In the genomic region with DNA sequence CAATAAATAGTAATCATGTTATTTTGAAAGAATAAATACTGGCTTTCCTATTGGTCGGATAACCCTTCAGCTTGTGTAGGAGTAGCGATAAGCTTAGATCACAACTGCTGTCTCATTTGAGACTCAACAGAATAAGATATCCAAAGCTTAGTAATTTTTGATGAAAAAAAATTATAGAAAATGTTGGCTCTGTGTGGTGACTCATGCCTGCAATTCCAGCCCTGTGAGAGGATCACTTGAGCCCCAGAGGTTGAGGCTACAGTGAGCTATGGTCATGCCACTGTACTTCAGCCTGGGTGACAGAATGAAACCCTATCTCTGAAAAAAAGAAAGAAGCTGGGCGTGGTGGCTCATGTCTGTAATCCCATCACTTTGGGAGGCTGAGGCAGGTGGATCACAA, we compare ENCODE assay signal across 26 cellular contexts. TPM values are rescaled to one million over a fixed set of nuclear protein-coding genes. Genes with fewer than 3 reads are reported as not detected.
DNase-seq lines count a peak whose midpoint lies in the region; ATAC-seq lines count a peak whose summit lies in the region.
"Had no signal": no experiment of that assay in that cellular context is flagged by ENCODE, and none has a peak within 500 bp of the region (broad histone marks: within the 10 kb centered on the region; RNA-seq: fewer than 3 reads in every experiment).

No MANE protein-coding gene starts in this region.

- H2BK5ac ChIP-seq in mesenchymal stem cell (ENCODE audit: low read depth, low read length, poor library complexity, severe bottlenecking): no peak overlapping the region

- H3K36me3 ChIP-seq in mesenchymal stem cell (ENCODE audit: control insufficient read depth in 1 of 2, insufficient read depth in 2 of 2, low read depth in 1 of 2, low read length in 2 of 2): no peaks in the 10 kb centered on the region
- H3K36me3 ChIP-seq: gastroesophageal sphincter, sigmoid colon, stomach, tibial nerve had no signal

- H2AK5ac ChIP-seq in mesenchymal stem cell (ENCODE audit: low read length, severe bottlenecking): no peak overlapping the region

- no peak overlapping the region for H4K8ac ChIP-seq in mesenchymal stem cell (ENCODE audit: low read length)

- H3K4ac ChIP-seq in mesenchymal stem cell (ENCODE audit: low read depth in 1 of 2, low read length in 2 of 2): no peak overlapping the region

- no peak overlapping the region for H3K9ac ChIP-seq in mesenchymal stem cell (ENCODE audit: low read length)

- WGBS in mesenchymal stem cell: 73% methylated on average over 1 of the region's 3 CpGs

- H3K4me2 ChIP-seq in mesenchymal stem cell (ENCODE audit: low read length, poor library complexity, severe bottlenecking): no peak overlapping the region

- peaks cover 22% of the 10 kb centered on the region for H3K79me1 ChIP-seq in mesenchymal stem cell (replicated peaks; ENCODE audit: low read length, poor library complexity, severe bottlenecking)

- no peak overlapping the region for H2AFZ ChIP-seq in mesenchymal stem cell (ENCODE audit: low read depth, low read length)

- no peaks in the 10 kb centered on the region for H3K9me3 ChIP-seq in mesenchymal stem cell (ENCODE audit: control insufficient read depth, low read length)
- H3K9me3 ChIP-seq: gastroesophageal sphincter, sigmoid colon, stomach had no signal

- no peak overlapping the region for H2BK15ac ChIP-seq in mesenchymal stem cell (ENCODE audit: low read depth, poor library complexity, severe bottlenecking)

- DNase-seq in HCEC 1CT: peak; percentile 55
- peak; percentile 15 for DNase-seq in RPMI7951 (ENCODE audit: low read depth)
- peak; percentile 59 for DNase-seq in dedifferentiated amniotic fluid mesenchymal stem cell (ENCODE audit: extremely low spot score)
- DNase-seq in mesenchymal stem cell: peak; percentile 46
- DNase-seq in iPS-NIHi7 (ENCODE audit: extremely low spot score): no peak
- DNase-seq: activated CD4-positive, alpha-beta T cell treated with anti-CD3 and anti-CD28 coated beads, Interleukin-2, amount 50 U/mL, for 1 hour; activated CD8-positive, alpha-beta memory T cell treated with anti-CD3 and anti-CD28 coated beads, Interleukin-2, amount 10 ng/mL, durations not matched to agents 7 days and 5 days; activated naive CD4-positive, alpha-beta T cell treated with anti-CD3 and anti-CD28 coated beads, Interleukin-2, amount 10 ng/mL, durations not matched to agents 7 days and 5 days; anterior cingulate cortex; Calu3; central memory CD4-positive, alpha-beta T cell; KBM-7; NCI-H187; NCI-H526 treated with DMSO at 0.1 percent for 48 hours; sigmoid colon; stomach had no signal

- no peak overlapping the region for H3K18ac ChIP-seq in mesenchymal stem cell (ENCODE audit: low read depth in 1 of 2, low read length in 2 of 2)

- no peak overlapping the region for H3K23ac ChIP-seq in mesenchymal stem cell (ENCODE audit: low read length in 2 of 2)

- H3K27ac ChIP-seq in mesenchymal stem cell (ENCODE audit: low read length, poor library complexity, severe bottlenecking): no peak overlapping the region
- H3K27ac ChIP-seq: C4-2B, gastroesophageal sphincter, RWPE1, sigmoid colon, SK-N-MC, stomach had no signal

- no peak overlapping the region for H4K91ac ChIP-seq in mesenchymal stem cell (ENCODE audit: low read length)

- ATAC-seq in HG03565 (IDR thresholded peaks at IDR 0.05; ENCODE audit: unreplicated experiment): no peak
- ATAC-seq in HG02571 (IDR thresholded peaks at IDR 0.05; ENCODE audit: unreplicated experiment): no peak
- ATAC-seq in GM18520 (IDR thresholded peaks at IDR 0.05; ENCODE audit: unreplicated experiment): no peak
- ATAC-seq: activated CD8-positive, alpha-beta memory T cell treated with anti-CD3 and anti-CD28 coated beads, Interleukin-2, amount 10 ng/mL, durations not matched to agents 7 days and 5 days; gastroesophageal sphincter; WTC11 had no signal

- no peak overlapping the region for H3K14ac ChIP-seq in mesenchymal stem cell (ENCODE audit: low read length in 2 of 2)

- H3K27me3 ChIP-seq in mesenchymal stem cell (ENCODE audit: control insufficient read depth in 1 of 2, insufficient read depth in 1 of 2, low read length in 2 of 2): no peaks in the 10 kb centered on the region
- H3K27me3 ChIP-seq: gastroesophageal sphincter, sigmoid colon, stomach, tibial nerve had no signal

- H2BK120ac ChIP-seq in mesenchymal stem cell (ENCODE audit: low read depth, low read length): no peak overlapping the region

- no peaks in the 10 kb centered on the region for H3K4me1 ChIP-seq in mesenchymal stem cell (ENCODE audit: control insufficient read depth, insufficient read depth, low read depth, low read length)

- H3K4me3 ChIP-seq in mesenchymal stem cell (ENCODE audit: insufficient read depth in 1 of 2, low read depth in 1 of 2, low read length in 2 of 2): no peak overlapping the region
- H3K4me3 ChIP-seq: gastroesophageal sphincter, lung, sigmoid colon, SK-N-MC, stomach, tibial nerve had no signal

- H2BK12ac ChIP-seq in mesenchymal stem cell (ENCODE audit: low read length in 2 of 2): no peak overlapping the region

RNA-seq across cellular contexts. Expression of a gene that starts 55.6 kb away (rescaled TPM):
- total RNA-seq in RPMI7951 (2014; rRNA removed; shearing (Covaris generic)): 134 and 138 TPM in 2 replicates
- 22.6 TPM for polyA plus RNA-seq in mesenchymal stem cell (2013, experiment 1 of 2)
- 25.7 TPM for polyA plus RNA-seq in mesenchymal stem cell (2013, experiment 2 of 2)
